ENCODE assay signal across 17 cellular contexts in the genomic region with DNA sequence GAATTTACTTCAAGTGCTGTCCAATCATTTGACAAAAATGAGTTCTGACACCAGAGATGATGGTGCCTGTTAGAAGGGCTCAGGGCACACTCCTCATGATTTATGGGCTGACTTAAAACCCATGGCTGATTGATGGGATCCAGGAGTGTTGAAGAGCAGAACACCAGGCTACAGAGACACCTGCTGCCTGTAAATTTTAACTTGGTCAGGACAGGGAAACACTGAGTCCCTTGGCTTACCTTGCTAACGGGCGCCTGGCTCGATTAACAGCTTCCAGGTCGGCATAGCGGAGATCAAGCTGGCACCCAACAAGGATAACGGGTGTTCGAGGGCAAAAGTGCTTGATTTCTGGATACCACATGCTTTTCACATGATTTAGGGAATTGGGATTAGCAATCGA. TPM values are rescaled to one million over a fixed set of nuclear protein-coding genes. Genes with fewer than 3 reads are reported as not detected.
DNase-seq lines count a peak whose midpoint lies in the region; ATAC-seq, FAIRE-seq and TF ChIP-seq lines count a peak whose summit lies in the region.
"Had no signal": no experiment of that assay in that cellular context is flagged by ENCODE, and none has a peak within 500 bp of the region (broad histone marks: within the 10 kb centered on the region; RNA-seq: fewer than 3 reads in every experiment).

No MANE protein-coding gene starts in this region.

- no peak overlapping the region for H4K12ac ChIP-seq in trophoblast cell (ENCODE audit: low read depth, low read length)

- H3K27me3 ChIP-seq in right cardiac atrium (ENCODE audit: control insufficient read depth, insufficient read depth) (no peaks in the 10 kb centered on the region), right atrium auricular region (no peaks in the 10 kb centered on the region), trophoblast cell (ENCODE audit: insufficient read depth, low read length) (no peaks in the 10 kb centered on the region)
- H3K27me3 ChIP-seq: BLaER1 treated with 17β-estradiol and CSF1 and Interleukin-3, amounts not matched to agents 10 nM and 100 nM had no signal

- WGBS in right cardiac atrium, result 85% methylated on average over 8 of the region's 8 CpGs
- no CpG with 5 or more reads among the region's 8 CpGs for WGBS in trophoblast cell (ENCODE audit: extremely low coverage, insufficient coverage, insufficient read length)

- H3K4ac ChIP-seq in trophoblast cell (ENCODE audit: low read depth, low read length), result no peak overlapping the region

- H3K27ac ChIP-seq in right cardiac atrium (ENCODE audit: low read length) (peak overlapping the region; percentile 35), right atrium auricular region (no peak overlapping the region), trophoblast cell (ENCODE audit: low read depth, low read length) (no peak overlapping the region)
- H3K27ac ChIP-seq: BLaER1 treated with 17β-estradiol and CSF1 and Interleukin-3, amounts not matched to agents 10 nM and 100 nM had no signal

- H3K9me3 ChIP-seq in right cardiac atrium (ENCODE audit: control insufficient read depth, low read length), result no peaks in the 10 kb centered on the region
- no peaks in the 10 kb centered on the region for H3K9me3 ChIP-seq in right atrium auricular region
- H3K9me3 ChIP-seq in trophoblast cell (ENCODE audit: insufficient read depth, low read depth, low read length), result no peaks in the 10 kb centered on the region
- H3K9me3 ChIP-seq: HAP-1 had no signal

- H4K8ac ChIP-seq in trophoblast cell (ENCODE audit: low read depth, low read length), result no peak overlapping the region

- no peak overlapping the region for H3K14ac ChIP-seq in trophoblast cell (ENCODE audit: low read length)

- no peaks in the 10 kb centered on the region for H3K79me1 ChIP-seq in trophoblast cell (ENCODE audit: low read length)

- H3K4me3 ChIP-seq in right cardiac atrium (ENCODE audit: low read length), result no peak overlapping the region
- H3K4me3 ChIP-seq in right atrium auricular region, result no peak overlapping the region
- H3K4me3 ChIP-seq in trophoblast cell (ENCODE audit: low read depth, low read length), result no peak overlapping the region
- H3K4me3 ChIP-seq: BLaER1 treated with 17β-estradiol and CSF1 and Interleukin-3, amounts not matched to agents 10 nM and 100 nM; HAP-1 had no signal

- H3K18ac ChIP-seq in trophoblast cell (ENCODE audit: low read length), result no peak overlapping the region

- no peak for TF ChIP-seq CTCF in right atrium auricular region (IDR thresholded peaks at IDR 0.05)

- H3K9ac ChIP-seq in trophoblast cell (ENCODE audit: low read length), result no peak overlapping the region
- H3K9ac ChIP-seq: BLaER1 treated with 17β-estradiol and CSF1 and Interleukin-3, amounts not matched to agents 10 nM and 100 nM had no signal

- H3K23ac ChIP-seq in trophoblast cell (ENCODE audit: low read length), result peak overlapping the region; percentile 76

- no peaks in the 10 kb centered on the region for H3K79me2 ChIP-seq in trophoblast cell (ENCODE audit: control insufficient read depth, insufficient read depth, low read length, poor library complexity)

- DNase-seq in NCI-H187 treated with DMSO at 0.1 percent for 48 hours (lab: John Stamatoyannopoulos, UW) (peak; percentile 0), NCI-H187 (lab: John Stamatoyannopoulos, UW) (no peak), right cardiac atrium (no peak), right atrium auricular region (ENCODE audit: low spot score) (no peak), trophoblast cell (no peak), urothelium cell line (ENCODE audit: low spot score) (no peak), COLO829 (ENCODE audit: low spot score) (no peak)
- no peak for DNase-seq in stimulated activated CD8-positive, alpha-beta memory T cell treated with anti-CD3 and anti-CD28 coated beads, Interleukin-4, amount 100 ng/mL, for 48 hours
- DNase-seq: ACHN; CD4-positive, CD25-positive, alpha-beta regulatory T cell; DND-41; GDM1; GOT3; HFFc6 had no signal

- peaks cover 6% of the 10 kb centered on the region for H3K4me1 ChIP-seq in right cardiac atrium (ENCODE audit: control insufficient read depth, insufficient read depth, low read length)
- peaks cover 0 to 18% of the 10 kb centered on the region in 2 donors for H3K4me1 ChIP-seq in right atrium auricular region
- H3K4me1 ChIP-seq in trophoblast cell (ENCODE audit: control insufficient read depth in 1 of 2, insufficient read depth in 2 of 2, low read length in 2 of 2), result no peaks in the 10 kb centered on the region
- H3K4me1 ChIP-seq: BLaER1 treated with 17β-estradiol and CSF1 and Interleukin-3, amounts not matched to agents 10 nM and 100 nM; HAP-1 had no signal

- H2BK120ac ChIP-seq in trophoblast cell (ENCODE audit: insufficient read depth, low read length, poor library complexity), result no peak overlapping the region

- H2AK5ac ChIP-seq in trophoblast cell (ENCODE audit: low read length), result no peak overlapping the region

- no peak overlapping the region for H2BK5ac ChIP-seq in trophoblast cell (ENCODE audit: low read depth, low read length, poor library complexity)

- no peak for ATAC-seq in right cardiac atrium

- H3K4me2 ChIP-seq in trophoblast cell (ENCODE audit: low read length), result no peak overlapping the region
- H3K4me2 ChIP-seq: BLaER1 treated with 17β-estradiol and CSF1 and Interleukin-3, amounts not matched to agents 10 nM and 100 nM had no signal

- no peak overlapping the region for H2BK12ac ChIP-seq in trophoblast cell (ENCODE audit: low read length)

- H4K91ac ChIP-seq in trophoblast cell (ENCODE audit: low read depth, low read length), result no peak overlapping the region

- peak; percentile 42 for FAIRE-seq in urothelium cell line (lab: Jason Lieb, UNC)
- FAIRE-seq: GM12892 had no signal

- H3K36me3 ChIP-seq in right atrium auricular region (peaks cover 14% of the 10 kb centered on the region), trophoblast cell (ENCODE audit: control insufficient read depth in 1 of 2, insufficient read depth in 2 of 2, low read length in 2 of 2) (peaks cover 4 to 8% of the 10 kb centered on the region in 2 experiments)
- H3K36me3 ChIP-seq: HAP-1 had no signal

- no peak overlapping the region for H2AFZ ChIP-seq in trophoblast cell (ENCODE audit: insufficient read depth, low read length, poor library complexity)

- intact Hi-C loops in right cardiac atrium (cut with DNase I), result no loop called here

RNA-seq across cellular contexts. Expression of a gene that starts 51.4 kb away (rescaled TPM):
- total RNA-seq in right cardiac atrium, result 10 to 100 TPM in 2 of 4 donors, 1 to 10 TPM in 2; 9.3 to 13.8 (median 11.0) TPM
- 5.8 TPM for polyA plus RNA-seq in right cardiac atrium
- total RNA-seq in right atrium auricular region, result 10 to 100 TPM; 13.2 to 16.8 TPM
- polyA plus RNA-seq in trophoblast cell (2013), result 133 and 142 TPM in 2 replicates
- polyA plus RNA-seq: CD4-positive, CD25-positive, alpha-beta regulatory T cell had no signal
